Comparison of ENCODE assay signal across 8 cellular contexts in genomic region chr6:135423649-135424128, GRCh38.
DNase-seq lines count a peak whose midpoint lies in the region; ATAC-seq and TF ChIP-seq lines count a peak whose summit lies in the region.

No MANE protein-coding gene starts in this region.

- no peak overlapping the region for H3K4ac ChIP-seq in mesendoderm (ENCODE audit: low read depth, low read length)

- no peak overlapping the region for H3K4me2 ChIP-seq in mesendoderm (ENCODE audit: low read length)

- H2BK15ac ChIP-seq in mesendoderm (replicated peaks; ENCODE audit: low read depth): no peak overlapping the region

- no peak overlapping the region for H2BK120ac ChIP-seq in mesendoderm (ENCODE audit: low read depth, low read length)

- peak; percentile 65 to 73 for ATAC-seq in activated CD4-positive, CD25-positive, alpha-beta regulatory T cell treated with anti-CD3 and anti-CD28 coated beads, Interleukin-2, amount 50 U/mL, for 24 hours
- peak; percentile 86 for ATAC-seq in GM21619 (IDR thresholded peaks at IDR 0.05; ENCODE audit: unreplicated experiment)

- no peak for DNase-seq in activated CD4-positive, CD25-positive, alpha-beta regulatory T cell (lab: John Stamatoyannopoulos, UW)
- DNase-seq in HT-29 (ENCODE audit: low spot score): peak; percentile 79
- peak; percentile 22 for DNase-seq in RPMI7951 (ENCODE audit: low read depth)
- no peak for DNase-seq in dorsolateral prefrontal cortex
- peak; percentile 34 for DNase-seq in mesendoderm
- no peak for DNase-seq in cerebellar nuclear complex (lab: John Stamatoyannopoulos, UW)

- H3K27me3 ChIP-seq in dorsolateral prefrontal cortex: no peaks in the 10 kb centered on the region
- no peaks in the 10 kb centered on the region for H3K27me3 ChIP-seq in mesendoderm (ENCODE audit: insufficient read depth, low read length, poor library complexity)

- H3K23ac ChIP-seq in mesendoderm (ENCODE audit: low read length): no peak overlapping the region

- no peak overlapping the region for H3K18ac ChIP-seq in mesendoderm (ENCODE audit: low read length)

- no peaks in the 10 kb centered on the region for H3K79me1 ChIP-seq in mesendoderm (ENCODE audit: low read length)

- H3K79me2 ChIP-seq in mesendoderm (ENCODE audit: control insufficient read depth, insufficient read depth, low read length): no peaks in the 10 kb centered on the region

- WGBS in mesendoderm (ENCODE audit: extremely low coverage, insufficient coverage, low lambda C conversion rate): no CpG with 5 or more reads among the region's 2 CpGs

- no peak overlapping the region for H3K9ac ChIP-seq in mesendoderm (ENCODE audit: low read length)

- H3K4me3 ChIP-seq in dorsolateral prefrontal cortex (no peak overlapping the region), mesendoderm (ENCODE audit: low read length) (no peak overlapping the region)

- no peak overlapping the region for H4K5ac ChIP-seq in mesendoderm (ENCODE audit: low read length)

- H3K4me1 ChIP-seq in mesendoderm (ENCODE audit: control insufficient read depth, low read depth, low read length): no peaks in the 10 kb centered on the region

- H2BK5ac ChIP-seq in mesendoderm (ENCODE audit: low read length): no peak overlapping the region

- peak; percentile 15 to 70 (median 54) for TF ChIP-seq CTCF in dorsolateral prefrontal cortex (IDR thresholded peaks at IDR 0.05 in 54 of 56, conservative IDR thresholded peaks at IDR 0.05 in 2 of 56; ENCODE audit: low read depth in 1 of 56, partially characterized antibody in 56 of 56)

- no peak overlapping the region for H3K27ac ChIP-seq in dorsolateral prefrontal cortex
- no peak overlapping the region for H3K27ac ChIP-seq in mesendoderm (ENCODE audit: low read depth, low read length)

- no peak overlapping the region for H2AK5ac ChIP-seq in mesendoderm (ENCODE audit: low read length)

- H4K8ac ChIP-seq in mesendoderm (ENCODE audit: low read depth, low read length): no peak overlapping the region

- no peak overlapping the region for H3K56ac ChIP-seq in mesendoderm (ENCODE audit: low read length)

- intact Hi-C loops in dorsolateral prefrontal cortex (cut with DNase I): loop anchor here in 1 of 2 donors (10.0 kb wide), 1 partner anchor 279 kb away; no protein-coding TSS in a partner anchor

- no peaks in the 10 kb centered on the region for H3K36me3 ChIP-seq in mesendoderm (ENCODE audit: control insufficient read depth, insufficient read depth, low read length)

Comparison
In these comparisons a context has a peak if more than half of its experiments do, and no peak if none do; other contexts are left out.
1. DNase-seq: peak in HT-29 (single experiment), RPMI7951 (single experiment) and mesendoderm (single experiment); none in activated CD4-positive, CD25-positive, alpha-beta regulatory T cell (0 of 4), dorsolateral prefrontal cortex (0 of 10) and cerebellar nuclear complex (0 of 2).